ENCODE assay signal across 15 cellular contexts in genomic region chr11:126450198-126450597, GRCh38.
DNase-seq lines count a peak whose midpoint lies in the region; ATAC-seq, FAIRE-seq and TF ChIP-seq lines count a peak whose summit lies in the region.
"Had no signal": no experiment of that assay in that cellular context is flagged by ENCODE, and none has a peak within 500 bp of the region (broad histone marks: within the 10 kb centered on the region; RNA-seq: fewer than 3 reads in every experiment).

No MANE protein-coding gene starts in this region.

- H2AK5ac ChIP-seq in H9 (ENCODE audit: insufficient read length, low read length) (no peak overlapping the region), IMR-90 (ENCODE audit: low read depth, low read length) (no peak overlapping the region)

- H4K20me1 ChIP-seq in H9 (ENCODE audit: control insufficient read depth, insufficient read depth, insufficient read length) (no peaks in the 10 kb centered on the region), IMR-90 (ENCODE audit: insufficient read depth, low read length) (0 out of 2 replicates have a peak, but pooled peaks cover 15% of the 10 kb centered on the region)

- POLR2A ChIA-PET in IMR-90 (lab: Charles Lee; ENCODE audit: unreplicated experiment) = no interaction called here

- no peak overlapping the region for H3K9ac ChIP-seq in H9 (ENCODE audit: extremely low read depth, insufficient read length, low read length)
- no peak overlapping the region for H3K9ac ChIP-seq in IMR-90 (ENCODE audit: low read depth, low read length)
- H3K9ac ChIP-seq: GM23248 had no signal

- H3K36me3 ChIP-seq in IMR-90 (ENCODE audit: control insufficient read depth, insufficient read depth, low read length) = no peaks in the 10 kb centered on the region
- H3K36me3 ChIP-seq in bronchial epithelial cell (ENCODE audit: control insufficient read depth, insufficient read depth, low read length) = no peaks in the 10 kb centered on the region

- H2BK15ac ChIP-seq in H9 (ENCODE audit: low read depth, low read length) (no peak overlapping the region), IMR-90 (ENCODE audit: low read depth, low read length) (no peak overlapping the region)

- H3K4me1 ChIP-seq in H9 (ENCODE audit: insufficient read depth, low read length) = no peaks in the 10 kb centered on the region
- H3K4me1 ChIP-seq in IMR-90 (ENCODE audit: control insufficient read depth, insufficient read depth, low read length) = no peaks in the 10 kb centered on the region

- no peak overlapping the region for H2BK5ac ChIP-seq in H9 (ENCODE audit: insufficient read length, low read length)
- no peak overlapping the region for H2BK5ac ChIP-seq in IMR-90 (ENCODE audit: low read depth, low read length, poor library complexity, severe bottlenecking)

- H3K4me1 Mint-ChIP-seq in H9 (peaks cover 2 to 17% of the 10 kb centered on the region in 2 experiments; a peak in 3 of 4 replicates), nephron (peaks cover 26% of the 10 kb centered on the region)
- H3K4me1 Mint-ChIP-seq: B cell had no signal

- H2AK9ac ChIP-seq in IMR-90 (replicated peaks; ENCODE audit: low read depth, low read length, poor library complexity) = peak overlapping the region; percentile 50

- dilution Hi-C loops in IMR-90 (cut with HindIII; ENCODE audit: low sequenced_read_pairs, unreplicated experiment) = no loop called here

- H2AFZ ChIP-seq in H9 (ENCODE audit: low read length) (no peak overlapping the region), IMR-90 (replicated peaks; ENCODE audit: low read length, poor library complexity) (peak overlapping the region; percentile 63)
- H2AFZ ChIP-seq: GM23248 had no signal

- peak; percentile 99 for FAIRE-seq in bronchial epithelial cell (lab: Jason Lieb, UNC)
- FAIRE-seq: A204.1 had no signal

- H3K4me3 Mint-ChIP-seq in H9 = peak overlapping the region in 1 of 2 experiments; percentile 2; a peak in 1 of 5 replicates
- H3K4me3 Mint-ChIP-seq in nephron = peak overlapping the region in 2 of 3 experiments; percentile 11 to 64
- H3K4me3 Mint-ChIP-seq: B cell; CD4-positive, alpha-beta T cell had no signal

- no peak overlapping the region for H3K27ac ChIP-seq in H9 (ENCODE audit: insufficient read length, low read depth, low read length)
- no peak overlapping the region for H3K27ac ChIP-seq in IMR-90 (ENCODE audit: insufficient read depth, low read length)
- H3K27ac ChIP-seq: GM23248 had no signal

- H3K9me3 Mint-ChIP-seq in H9 = peaks cover 15 to 16% of the 10 kb centered on the region in 2 experiments
- peaks cover 5% of the 10 kb centered on the region for H3K9me3 Mint-ChIP-seq in nephron

- H4K91ac ChIP-seq in H9 (ENCODE audit: insufficient read length, low read depth, low read length) (no peak overlapping the region), IMR-90 (ENCODE audit: insufficient read depth, low read depth, low read length) (no peak overlapping the region)

- no peak overlapping the region for H2BK120ac ChIP-seq in H9 (ENCODE audit: low read depth, low read length, poor library complexity, severe bottlenecking)
- no peak overlapping the region for H2BK120ac ChIP-seq in IMR-90 (ENCODE audit: low read depth, low read length)

- H3K4ac ChIP-seq in H9 (ENCODE audit: low read depth, low read length) (no peak overlapping the region), IMR-90 (ENCODE audit: low read depth, low read length) (no peak overlapping the region)

- no peak overlapping the region for H3K4me3 ChIP-seq in IMR-90 (ENCODE audit: insufficient read depth, low read depth, low read length)
- no peak overlapping the region for H3K4me3 ChIP-seq in bronchial epithelial cell (ENCODE audit: low read depth, low read length)
- H3K4me3 ChIP-seq: GM23248 had no signal

- CTCF ChIA-PET in IMR-90 (lab: Yijun Ruan, JAX) = no interaction called here

- in situ Hi-C loops in IMR-90 (cut with MboI; ENCODE audit: low sequenced_read_pairs) = no loop called here

- peak overlapping the region in 1 of 3 experiments; percentile 75; a peak in 1 of 7 replicates for H3K27ac Mint-ChIP-seq in H9
- peak overlapping the region in 2 of 3 experiments; percentile 17 to 55 for H3K27ac Mint-ChIP-seq in nephron
- H3K27ac Mint-ChIP-seq: B cell; CD4-positive, alpha-beta T cell had no signal

- no peak for DNase-seq in H9
- no peak for DNase-seq in IMR-90
- DNase-seq in bronchial epithelial cell (ENCODE audit: low read depth) = no peak
- no peak for DNase-seq in left ventricle myocardium superior
- DNase-seq in GM03348 (ENCODE audit: low spot score) = no peak
- no peak for DNase-seq in iPS-NIHi11 (ENCODE audit: low spot score)
- DNase-seq: C1 segment of cervical spinal cord; Calu3; CD4-positive, alpha-beta T cell; DMS 273 treated with DMSO at 0.1 percent for 48 hours; GM23248; H7 had no signal

- peaks cover 16% of the 10 kb centered on the region for H3K9me1 ChIP-seq in IMR-90 (ENCODE audit: insufficient read depth, low read length)

- TF ChIP-seq CTCF in H9 (conservative IDR thresholded peaks at IDR 0.05) = no peak
- no peak for TF ChIP-seq CTCF in IMR-90 (conservative IDR thresholded peaks at IDR 0.05; ENCODE audit: low read depth, low read length)
- no peak for TF ChIP-seq CTCF in bronchial epithelial cell (IDR thresholded peaks at IDR 0.05; ENCODE audit: insufficient read depth, low read length, severe bottlenecking)
- no peak for TF ChIP-seq CTCF in nephron (IDR thresholded peaks at IDR 0.05; ENCODE audit: unreplicated experiment in 3 of 3)

- H3K27me3 Mint-ChIP-seq in H9 (ENCODE audit: low read depth) (peaks cover 5% of the 10 kb centered on the region), nephron (ENCODE audit: low read depth) (peaks cover 29% of the 10 kb centered on the region)
- H3K27me3 Mint-ChIP-seq: CD4-positive, alpha-beta T cell had no signal

- H3K36me3 Mint-ChIP-seq in H9 (ENCODE audit: insufficient read depth in 1 of 3, low read depth in 3 of 3) = peaks cover 5 to 15% (median 9%) of the 10 kb centered on the region in 3 experiments
- H3K36me3 Mint-ChIP-seq in nephron (ENCODE audit: low read depth) = peaks cover 7% of the 10 kb centered on the region

- H4K5ac ChIP-seq in H9 (ENCODE audit: insufficient read length, low read depth, low read length) (no peak overlapping the region), IMR-90 (ENCODE audit: low read depth, low read length) (no peak overlapping the region)

- H3K4me2 ChIP-seq in H9 (ENCODE audit: insufficient read depth, insufficient read length, low read length) (no peak overlapping the region), IMR-90 (ENCODE audit: low read depth, low read length) (no peak overlapping the region)

- H3K18ac ChIP-seq in H9 (ENCODE audit: insufficient read length, low read depth, low read length) = no peak overlapping the region
- H3K18ac ChIP-seq in IMR-90 (ENCODE audit: low read depth, low read length) = no peak overlapping the region

- H3K27me3 ChIP-seq in H9 (ENCODE audit: insufficient read depth, low read length) (no peaks in the 10 kb centered on the region), IMR-90 (ENCODE audit: control insufficient read depth, insufficient read depth, low read length) (peaks cover 5% of the 10 kb centered on the region; the same call in 1 of the 2 replicates), bronchial epithelial cell (ENCODE audit: control insufficient read depth, insufficient read depth, low read length) (peaks cover 5% of the 10 kb centered on the region)

- H3K56ac ChIP-seq in H9 (ENCODE audit: insufficient read length, low read depth, low read length) = no peak overlapping the region
- no peak overlapping the region for H3K56ac ChIP-seq in IMR-90 (ENCODE audit: extremely low read depth, insufficient read depth, low read length)

- no peak overlapping the region for H3T11ph ChIP-seq in H9 (ENCODE audit: low read length)

- ATAC-seq in IMR-90 (ENCODE audit: low read depth) (no peak), left ventricle myocardium superior (no peak)

- H4K8ac ChIP-seq in H9 (replicated peaks; ENCODE audit: insufficient read length, low read depth, low read length) (peak overlapping the region; percentile 3), IMR-90 (ENCODE audit: low read depth in 2 of 2, low read length in 2 of 2) (no peak overlapping the region)

- H3K79me1 ChIP-seq in H9 (ENCODE audit: insufficient read depth, low read depth, low read length, poor library complexity, severe bottlenecking) (no peaks in the 10 kb centered on the region), IMR-90 (ENCODE audit: low read depth in 1 of 2, low read length in 2 of 2) (no peaks in the 10 kb centered on the region; a peak in 1 of 4 replicates)

- H3K23ac ChIP-seq in H9 (ENCODE audit: insufficient read length, low read depth, low read length) (no peak overlapping the region), IMR-90 (ENCODE audit: low read depth, low read length) (no peak overlapping the region)

- H3K79me2 ChIP-seq in H9 (ENCODE audit: insufficient read depth, low read length) = no peaks in the 10 kb centered on the region

- BruUV-seq in IMR-90 (replicated peaks; lab: Mats Ljungman, UMichigan) = no TSS peak

- no peaks in the 10 kb centered on the region for H3K23me2 ChIP-seq in H9 (ENCODE audit: insufficient read length, low read depth, low read length, poor library complexity, severe bottlenecking)

- H3K14ac ChIP-seq in H9 (ENCODE audit: insufficient read depth, low read length) = no peak overlapping the region
- H3K14ac ChIP-seq in IMR-90 (replicated peaks; ENCODE audit: low read depth, low read length) = no peak overlapping the region

- TF ChIP-seq POLR2A in IMR-90 (IDR thresholded peaks at IDR 0.05; ENCODE audit: low read depth, low read length) = no peak

- intact Hi-C loops in IMR-90 (cut with micrococcal nuclease) (no loop called here), left ventricle myocardium superior (cut with micrococcal nuclease) (no loop called here)

- no peak overlapping the region for H2BK12ac ChIP-seq in H9 (ENCODE audit: insufficient read length, low read depth, low read length)

- H2BK20ac ChIP-seq in H9 (ENCODE audit: low read depth, low read length, poor library complexity, severe bottlenecking) = no peak overlapping the region
- no peak overlapping the region for H2BK20ac ChIP-seq in IMR-90 (ENCODE audit: low read depth, low read length)

- no peak for TF ChIP-seq RAD21 in IMR-90 (IDR thresholded peaks at IDR 0.05; ENCODE audit: low read length)

- H3K9me3 ChIP-seq in H9 (ENCODE audit: control insufficient read depth, low read depth, low read length) = no peaks in the 10 kb centered on the region
- no peaks in the 10 kb centered on the region for H3K9me3 ChIP-seq in IMR-90 (ENCODE audit: control insufficient read depth, insufficient read depth, low read length)

- WGBS in H9 (ENCODE audit: extremely low coverage, insufficient read length, low lambda C conversion rate) = no CpG with 5 or more reads among the region's 7 CpGs
- WGBS in IMR-90 (ENCODE audit: extremely low coverage in 2 of 2, insufficient read length in 1 of 2), 2 experiments = 79% methylated on average over 7 of the region's 7 CpGs; no CpG with 5 or more reads in 1 of the 2 experiments

TF ChIP-seq in IMR-90, 13 proteins besides CTCF, POLR2A, EP300 and RAD21 (continues in another document):
- no peak for TF ChIP-seq BHLHE40 (IDR thresholded peaks at IDR 0.05; ENCODE audit: low read depth, low read length)
